Comparison of ENCODE assay signal across 23 cellular contexts in genomic region chr16:13186813-13187212, GRCh38.
DNase-seq lines count a peak whose midpoint lies in the region; ATAC-seq and TF ChIP-seq lines count a peak whose summit lies in the region.
"Had no signal": no experiment of that assay in that cellular context is flagged by ENCODE, and none has a peak within 500 bp of the region (broad histone marks: within the 10 kb centered on the region; RNA-seq: fewer than 3 reads in every experiment).

No MANE protein-coding gene starts in this region.

- POLR2A ChIA-PET in WTC11 (lab: Charles Lee): no interaction called here

- no peaks in the 10 kb centered on the region for H3K27me3 ChIP-seq in MG63
- H3K27me3 ChIP-seq: BLaER1 treated with 17β-estradiol and CSF1 and Interleukin-3, amounts not matched to agents 10 nM and 100 nM; colonic mucosa; pancreas; sigmoid colon had no signal

- CTCF ChIA-PET in WTC11 (lab: Charles Lee): interaction anchor here (0.6 to 1.4 kb wide), 9 partner anchors 10 to 288 kb away, joined by 3 to 10 read pairs (median 4); partner anchors contain the start of gene SHISA9

- H3K9me3 Mint-ChIP-seq in WTC11: peaks cover 6% of the 10 kb centered on the region

- H3K4me3 Mint-ChIP-seq in WTC11: no peak overlapping the region
- H3K4me3 Mint-ChIP-seq: activated CD4-positive, alpha-beta memory T cell treated with anti-CD3 and anti-CD28 coated beads, Interleukin-2, amount 10 ng/mL, durations not matched to agents 7 days and 5 days; natural killer cell treated with Interleukin-12 subunit alpha and Interleukin-12 subunit beta and Interleukin-15 and Interleukin-18, amount 100 ng/mL, for 72 hours had no signal

- ATAC-seq in WTC11: peak; percentile 65
- no peak for ATAC-seq in GM19467 (IDR thresholded peaks at IDR 0.05; ENCODE audit: unreplicated experiment)
- ATAC-seq in GM19035 (IDR thresholded peaks at IDR 0.05; ENCODE audit: unreplicated experiment): no peak
- ATAC-seq: activated CD4-positive, CD25-positive, alpha-beta regulatory T cell treated with anti-CD3 and anti-CD28 coated beads, Interleukin-2, amount 50 U/mL, for 24 hours; left lobe of liver; natural killer cell treated with Interleukin-12 subunit alpha and Interleukin-12 subunit beta and Interleukin-15 and Interleukin-18, amount 100 ng/mL, for 72 hours had no signal

- peaks cover 4% of the 10 kb centered on the region; the same call in 1 of the 2 replicates for H3K36me3 Mint-ChIP-seq in WTC11
- H3K36me3 Mint-ChIP-seq: natural killer cell treated with Interleukin-12 subunit alpha and Interleukin-12 subunit beta and Interleukin-15 and Interleukin-18, amount 100 ng/mL, for 72 hours had no signal

- H3K36me3 ChIP-seq in MG63: no peaks in the 10 kb centered on the region
- H3K36me3 ChIP-seq: BLaER1 treated with 17β-estradiol and CSF1 and Interleukin-3, amounts not matched to agents 10 nM and 100 nM; colonic mucosa; pancreas; sigmoid colon had no signal

- no peaks in the 10 kb centered on the region; the same call in 1 of the 2 replicates for H3K27me3 Mint-ChIP-seq in WTC11 (ENCODE audit: low read depth)
- H3K27me3 Mint-ChIP-seq: activated CD4-positive, alpha-beta memory T cell treated with anti-CD3 and anti-CD28 coated beads, Interleukin-2, amount 10 ng/mL, durations not matched to agents 7 days and 5 days; natural killer cell treated with Interleukin-12 subunit alpha and Interleukin-12 subunit beta and Interleukin-15 and Interleukin-18, amount 100 ng/mL, for 72 hours had no signal

- DNase-seq in ACHN (peak; percentile 27), HT1080 (ENCODE audit: low read depth) (peak; percentile 5), WTC11 (ENCODE audit: low spot score) (peak; percentile 17), kidney tubule cell (ENCODE audit: low spot score) (peak; percentile 40), MG63 (no peak), NCI-H1436 treated with DMSO at 0.1 percent for 48 hours (lab: John Stamatoyannopoulos, UW) (no peak)
- DNase-seq: activated CD4-positive, alpha-beta memory T cell treated with anti-CD3 and anti-CD28 coated beads, Interleukin-2, amount 10 ng/mL, durations not matched to agents 7 days and 5 days; activated T-cell treated with anti-CD3 and anti-CD28 coated beads, Interleukin-2, amount 50 U/mL, for 1 hour; Calu3; colonic mucosa; KG1; midbrain; NCI-H2029 treated with DMSO at 0.1 percent for 48 hours; NCI-H345; sigmoid colon; T1000 had no signal

- no peak overlapping the region for H3K27ac Mint-ChIP-seq in WTC11
- H3K27ac Mint-ChIP-seq: activated CD4-positive, alpha-beta memory T cell treated with anti-CD3 and anti-CD28 coated beads, Interleukin-2, amount 10 ng/mL, durations not matched to agents 7 days and 5 days; natural killer cell treated with Interleukin-12 subunit alpha and Interleukin-12 subunit beta and Interleukin-15 and Interleukin-18, amount 100 ng/mL, for 72 hours had no signal

- no peak for TF ChIP-seq CTCF in WTC11 (IDR thresholded peaks at IDR 0.05)

- no peaks in the 10 kb centered on the region for H3K9me3 ChIP-seq in MG63
- H3K9me3 ChIP-seq: BLaER1 treated with 17β-estradiol and CSF1 and Interleukin-3, amounts not matched to agents 10 nM and 100 nM; colonic mucosa; pancreas; sigmoid colon had no signal

- H3K4me3 ChIP-seq in MG63: no peak overlapping the region
- H3K4me3 ChIP-seq: BLaER1 treated with 17β-estradiol and CSF1 and Interleukin-3, amounts not matched to agents 10 nM and 100 nM; colonic mucosa; pancreas; sigmoid colon had no signal

- peaks cover 35% of the 10 kb centered on the region for H3K4me1 Mint-ChIP-seq in WTC11
- H3K4me1 Mint-ChIP-seq: activated CD4-positive, alpha-beta memory T cell treated with anti-CD3 and anti-CD28 coated beads, Interleukin-2, amount 10 ng/mL, durations not matched to agents 7 days and 5 days had no signal

- in situ Hi-C loops in ACHN (cut with HindIII; ENCODE audit: low pct_ligation_motif_present, low pct_unique_long_range_greater_than_20kb, low sequenced_read_pairs): no loop called here

TF ChIP-seq in WTC11, 78 proteins besides CTCF, POLR2A, EP300 and RAD21 (continues in another document):
- TF ChIP-seq FOXJ3 (CRISPR knock-in tag; IDR thresholded peaks at IDR 0.05; ENCODE audit: borderline replicate concordance): no peak
- TF ChIP-seq ARID4B (CRISPR knock-in tag; IDR thresholded peaks at IDR 0.05; ENCODE audit: borderline replicate concordance): no peak
- no peak for TF ChIP-seq E2F5 (CRISPR knock-in tag; IDR thresholded peaks at IDR 0.05)
- no peak for TF ChIP-seq MLX (CRISPR knock-in tag; IDR thresholded peaks at IDR 0.05)
- TF ChIP-seq CREB1 (CRISPR knock-in tag; IDR thresholded peaks at IDR 0.05): no peak
- TF ChIP-seq ATF2 (CRISPR knock-in tag; IDR thresholded peaks at IDR 0.05; ENCODE audit: borderline replicate concordance, low read depth): no peak

Comparison
In these comparisons a context has a peak if more than half of its experiments do, and no peak if none do; other contexts are left out.
1. DNase-seq: peak in ACHN (single experiment), HT1080 (single experiment), WTC11 (single experiment) and kidney tubule cell (single experiment); none in MG63 (single experiment) and NCI-H1436 treated with DMSO at 0.1 percent for 48 hours (single experiment).